ENCODE assay signal across 8 cellular contexts in the genomic region with DNA sequence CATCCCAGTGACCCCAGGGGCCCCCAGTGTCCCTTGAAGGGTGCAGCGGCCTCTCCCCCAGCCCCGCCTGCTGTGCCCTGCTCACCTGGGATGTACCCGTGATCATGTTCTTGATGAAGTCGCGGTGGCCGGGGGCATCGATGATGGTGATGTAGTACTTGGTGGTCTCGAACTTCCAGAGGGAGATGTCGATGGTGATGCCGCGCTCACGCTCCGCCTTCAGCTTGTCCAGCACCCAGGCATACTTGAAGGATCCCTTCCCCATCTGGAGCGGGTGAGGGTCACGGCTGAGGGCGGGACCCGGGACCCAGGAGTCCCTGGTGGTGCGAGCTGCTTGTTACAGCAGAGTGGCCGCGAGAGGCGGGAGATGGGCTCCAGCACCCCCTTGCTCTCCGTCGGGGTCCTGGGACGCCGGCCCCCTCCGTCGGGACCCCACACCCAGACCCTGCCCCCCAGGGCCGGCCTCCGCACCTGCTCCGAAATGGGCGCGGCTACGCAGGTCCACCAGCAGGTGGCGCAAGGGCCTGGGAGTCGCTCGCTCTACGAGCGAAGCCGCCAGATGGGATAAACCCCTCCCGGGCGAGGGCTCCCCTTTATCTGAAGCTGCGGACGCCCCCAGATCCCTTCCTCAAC. TPM values are rescaled to one million over a fixed set of nuclear protein-coding genes. Genes with fewer than 3 reads are reported as not detected.
A peak's percentile ranks its signal among the peaks of the same experiment; 100 is the strongest.
DNase-seq lines count a peak whose midpoint lies in the region; ATAC-seq, FAIRE-seq and TF ChIP-seq lines count a peak whose summit lies in the region.

No MANE protein-coding gene starts in this region.

- no peaks in the 10 kb centered on the region for H3K9me3 ChIP-seq in upper lobe of right lung

- H3K9me3 Mint-ChIP-seq in progenitor cell of endocrine pancreas (ENCODE audit: low read depth), result peaks cover 4% of the 10 kb centered on the region

- peaks cover 1% of the 10 kb centered on the region for H3K4me1 Mint-ChIP-seq in progenitor cell of endocrine pancreas (ENCODE audit: low read depth)

- ATAC-seq in upper lobe of right lung, result peak; percentile 74
- no peak for ATAC-seq in HG03139 (IDR thresholded peaks at IDR 0.05; ENCODE audit: unreplicated experiment)

- peaks cover 15% of the 10 kb centered on the region for H3K27me3 Mint-ChIP-seq in progenitor cell of endocrine pancreas

- peaks cover 40% of the 10 kb centered on the region for H3K27me3 ChIP-seq in upper lobe of right lung

- peak; percentile 73 for FAIRE-seq in GM18507 (lab: Jason Lieb, UNC)

- peak; percentile 96 for TF ChIP-seq CTCF in 22Rv1 (IDR thresholded peaks at IDR 0.05)
- peak; percentile 99 for TF ChIP-seq CTCF in progenitor cell of endocrine pancreas (IDR thresholded peaks at IDR 0.05; ENCODE audit: unreplicated experiment)
- peak; percentile 98 for TF ChIP-seq CTCF in upper lobe of right lung (IDR thresholded peaks at IDR 0.05)

- H3K4me3 Mint-ChIP-seq in progenitor cell of endocrine pancreas (ENCODE audit: low read depth), result no peak overlapping the region

- DNase-seq in GM18507 (ENCODE audit: extremely low spot score, insufficient read length, low read depth) (peak; percentile 75), SHP77 treated with DMSO at 0.1 percent for 48 hours (lab: John Stamatoyannopoulos, UW) (peak; percentile 19), germinal center (ENCODE audit: low spot score) (peak; percentile 81), progenitor cell of endocrine pancreas (ENCODE audit: low spot score, unreplicated experiment) (peak; percentile 76), upper lobe of right lung (peak; percentile 89)
- DNase-seq in activated naive CD4-positive, alpha-beta T cell treated with Interleukin-2 at 50 U/mL for 16 hours, result peak; percentile 77

- H3K27ac Mint-ChIP-seq in progenitor cell of endocrine pancreas, result no peak overlapping the region

- intact Hi-C loops in upper lobe of right lung (cut with DNase I), result no loop called here

- H3K27ac ChIP-seq in 22Rv1 (peak overlapping the region; percentile 71), upper lobe of right lung (no peak overlapping the region)

- no peaks in the 10 kb centered on the region for H3K36me3 Mint-ChIP-seq in progenitor cell of endocrine pancreas (ENCODE audit: insufficient read depth)

- H3K36me3 ChIP-seq in upper lobe of right lung, result no peaks in the 10 kb centered on the region

- peak overlapping the region; percentile 33 for H3K4me3 ChIP-seq in upper lobe of right lung

- peaks cover 11% of the 10 kb centered on the region for H3K4me1 ChIP-seq in upper lobe of right lung

RNA-seq across cellular contexts. Expression of a gene that starts 3.0 kb away (rescaled TPM):
- total RNA-seq in progenitor cell of endocrine pancreas (11.0 and 11.8 TPM in 2 replicates), upper lobe of right lung (0.67 TPM)

RNA-seq across cellular contexts. Expression of a gene that starts 23.4 kb away (rescaled TPM):
- total RNA-seq in progenitor cell of endocrine pancreas, result 14.6 and 15.6 TPM in 2 replicates
- total RNA-seq in upper lobe of right lung, result not detected

RNA-seq across cellular contexts. Expression of a gene that starts 24.7 kb away (rescaled TPM):
- total RNA-seq in progenitor cell of endocrine pancreas (340 and 374 TPM in 2 replicates), upper lobe of right lung (355 TPM)

RNA-seq across cellular contexts. Expression of a gene that starts 41.3 kb away (rescaled TPM):
- total RNA-seq in progenitor cell of endocrine pancreas, result 0.29 and 0.31 TPM in 2 replicates
- total RNA-seq in upper lobe of right lung, result 4.9 TPM

RNA-seq across cellular contexts. Expression of a gene that starts 51.7 kb away (rescaled TPM):
- total RNA-seq in progenitor cell of endocrine pancreas, result not detected in 2 replicates
- not detected for total RNA-seq in upper lobe of right lung

Comparison
In these comparisons a context has a peak if more than half of its experiments do, and no peak if none do; other contexts are left out.
1. DNase-seq: peak in every context shown above with its lines; median percentile 89 in upper lobe of right lung; 81 in germinal center; 77 in activated naive CD4-positive, alpha-beta T cell treated with Interleukin-2 at 50 U/mL for 16 hours; 76 in progenitor cell of endocrine pancreas; 75 in GM18507; 19 in SHP77 treated with DMSO at 0.1 percent for 48 hours.
2. RNA of a gene that starts 23.4 kb away (total RNA-seq): 14.6 to 15.6 TPM in progenitor cell of endocrine pancreas; not detected in upper lobe of right lung (single experiment); every median in the first group is over 10 times any median in the second.
3. Peak in every context shown above with its lines, with median percentiles within 50 percentile points of each other: CTCF ChIP-seq.